15 cellular contexts compared by ENCODE assay signal in genomic region chr21:40165212-40165611, GRCh38.
DNase-seq lines count a peak whose midpoint lies in the region; TF ChIP-seq lines count a peak whose summit lies in the region.
"Had no signal": no experiment of that assay in that cellular context is flagged by ENCODE, and none has a peak within 500 bp of the region (broad histone marks: within the 10 kb centered on the region; RNA-seq: fewer than 3 reads in every experiment).

No MANE protein-coding gene starts in this region.

- H3K27me3 ChIP-seq in HUES64 (ENCODE audit: insufficient read depth, low read length) (no peaks in the 10 kb centered on the region), cardiac muscle cell (no peaks in the 10 kb centered on the region), mesendoderm (ENCODE audit: insufficient read depth, low read length, poor library complexity) (no peaks in the 10 kb centered on the region)

- H3K27ac ChIP-seq in HUES64 (ENCODE audit: low read depth, low read length) (peak overlapping the region; percentile 82), cardiac muscle cell (peak overlapping the region; percentile 66), mesendoderm (ENCODE audit: low read depth, low read length) (no peak overlapping the region), substantia nigra (ENCODE audit: low read depth, low read length, poor library complexity, severe bottlenecking) (no peak overlapping the region)

- WGBS in HUES64, result 79% methylated on average over 5 of the region's 5 CpGs
- no CpG with 5 or more reads among the region's 5 CpGs for WGBS in mesendoderm (ENCODE audit: extremely low coverage, insufficient coverage, low lambda C conversion rate)

- DNase-seq in Daoy (ENCODE audit: low read depth), result peak; percentile 60
- DNase-seq in cardiac muscle cell (ENCODE audit: low read depth in 1 of 2, low spot score in 1 of 2), result peak in 1 of 2 donors; percentile 77
- DNase-seq in mesendoderm, result peak; percentile 26
- no peak for DNase-seq in substantia nigra (lab: John Stamatoyannopoulos, UW)
- DNase-seq in stimulated activated CD4-positive, alpha-beta T cell treated with anti-CD3 and anti-CD28 coated beads, Interleukin-12 subunit alpha, Interleukin-12 subunit beta, amount 100 ng/mL, for 4 hours, result no peak
- DNase-seq in GDM1 (lab: John Stamatoyannopoulos, UW), result no peak
- DNase-seq in NCI-H748 treated with DMSO at 0.1 percent for 48 hours (lab: John Stamatoyannopoulos, UW), result no peak
- DNase-seq: DMS 273 treated with DMSO at 0.1 percent for 48 hours; EL; NCI-H1105 treated with DMSO at 0.1 percent for 48 hours; NCI-H187 treated with DMSO at 0.1 percent for 48 hours; NCI-H526 treated with DMSO at 0.1 percent for 48 hours; NK-92 treated with Interleukin-12 subunit alpha and Interleukin-12 subunit beta, amount 100 ng/mL, for 24 hours; SIG-M5 had no signal

- H4K8ac ChIP-seq in mesendoderm (ENCODE audit: low read depth, low read length), result no peak overlapping the region

- peak overlapping the region; percentile 63 for H3K56ac ChIP-seq in mesendoderm (ENCODE audit: low read length)

- no peak overlapping the region for H3K23ac ChIP-seq in mesendoderm (ENCODE audit: low read length)

- no peak overlapping the region for H4K5ac ChIP-seq in mesendoderm (ENCODE audit: low read length)

- peak overlapping the region; percentile 36 for H2BK5ac ChIP-seq in mesendoderm (ENCODE audit: low read length)

- peaks cover 19% of the 10 kb centered on the region; the same call in 1 of the 2 replicates for H3K4me1 ChIP-seq in HUES64 (ENCODE audit: insufficient read depth, low read length)
- H3K4me1 ChIP-seq in cardiac muscle cell (ENCODE audit: low read depth), result peaks cover 10% of the 10 kb centered on the region
- H3K4me1 ChIP-seq in mesendoderm (ENCODE audit: control insufficient read depth, low read depth, low read length), result peaks cover 7% of the 10 kb centered on the region

- H3K36me3 ChIP-seq in HUES64 (ENCODE audit: insufficient read depth, low read length) (no peaks in the 10 kb centered on the region), cardiac muscle cell (no peaks in the 10 kb centered on the region), mesendoderm (ENCODE audit: control insufficient read depth, insufficient read depth, low read length) (no peaks in the 10 kb centered on the region)

- H3K9me3 ChIP-seq in HUES64 (ENCODE audit: insufficient read depth, low read depth, low read length) (no peaks in the 10 kb centered on the region), cardiac muscle cell (ENCODE audit: low read depth) (no peaks in the 10 kb centered on the region)

- H2BK120ac ChIP-seq in mesendoderm (ENCODE audit: low read depth, low read length), result no peak overlapping the region

- H2AK5ac ChIP-seq in mesendoderm (ENCODE audit: low read length), result no peak overlapping the region

- peak overlapping the region; percentile 19 for H3K18ac ChIP-seq in mesendoderm (ENCODE audit: low read length)

- H3K9ac ChIP-seq in HUES64 (ENCODE audit: low read depth, low read length) (peak overlapping the region; percentile 56; the same call in 1 of the 2 replicates), mesendoderm (ENCODE audit: low read length) (no peak overlapping the region)

- TF ChIP-seq CTCF in cardiac muscle cell (IDR thresholded peaks at IDR 0.05; ENCODE audit: low read depth, low read length), result no peak

- no peaks in the 10 kb centered on the region for H3K79me2 ChIP-seq in mesendoderm (ENCODE audit: control insufficient read depth, insufficient read depth, low read length)

- no peak overlapping the region for H3K4ac ChIP-seq in mesendoderm (ENCODE audit: low read depth, low read length)

- H3K4me3 ChIP-seq in HUES64 (ENCODE audit: low read length) (no peak overlapping the region), cardiac muscle cell (no peak overlapping the region), mesendoderm (ENCODE audit: low read length) (no peak overlapping the region)

- no peak overlapping the region for H3K4me2 ChIP-seq in mesendoderm (ENCODE audit: low read length)

- no peaks in the 10 kb centered on the region for H3K79me1 ChIP-seq in mesendoderm (ENCODE audit: low read length)

- H2BK15ac ChIP-seq in mesendoderm (replicated peaks; ENCODE audit: low read depth), result no peak overlapping the region

Comparison
In these comparisons a context has a peak if more than half of its experiments do, and no peak if none do; other contexts are left out.
1. DNase-seq: peak in Daoy (single experiment) and mesendoderm (single experiment); none in substantia nigra (0 of 49), stimulated activated CD4-positive, alpha-beta T cell treated with anti-CD3 and anti-CD28 coated beads, Interleukin-12 subunit alpha, Interleukin-12 subunit beta, amount 100 ng/mL, for 4 hours (single experiment), GDM1 (single experiment) and NCI-H748 treated with DMSO at 0.1 percent for 48 hours (single experiment).
2. H3K27ac ChIP-seq: peak in HUES64 (single experiment) and cardiac muscle cell (single experiment); none in mesendoderm (single experiment) and substantia nigra (single experiment).